11 cellular contexts compared by ENCODE assay signal in genomic region chr17:47957591-47958490, GRCh38. TPM values are rescaled to one million over a fixed set of nuclear protein-coding genes. Genes with fewer than 3 reads are reported as not detected.
DNase-seq lines count a peak whose midpoint lies in the region; ATAC-seq, FAIRE-seq and TF ChIP-seq lines count a peak whose summit lies in the region.
"Had no signal": no experiment of that assay in that cellular context is flagged by ENCODE, and none has a peak within 500 bp of the region (broad histone marks: within the 10 kb centered on the region; RNA-seq: fewer than 3 reads in every experiment).

Gene PRR15L, minus strand, starts transcription at chr17:47957883. Its CDS starts 4,649 bp downstream, at chr17:47953234.

- ATAC-seq in HG03108 (IDR thresholded peaks at IDR 0.05; ENCODE audit: unreplicated experiment) = no peak

- WGBS in suprapubic skin = 28% methylated on average over 12 of the region's 16 CpGs

- peak; percentile 43 for FAIRE-seq in islet of Langerhans (lab: Jason Lieb, UNC)
- FAIRE-seq: RCC 7860 had no signal

- peak; percentile 86 for DNase-seq in LNCaP clone FGC (ENCODE audit: low read depth)
- DNase-seq in NCI-H526 treated with DMSO at 0.1 percent for 48 hours (lab: John Stamatoyannopoulos, UW) = peak; percentile 99
- no peak for DNase-seq in suprapubic skin (ENCODE audit: low spot score in 2 of 2)
- DNase-seq in GM03348 (ENCODE audit: low spot score) = no peak
- no peak for DNase-seq in left ventricle myocardium inferior
- DNase-seq in WERI-Rb-1 = no peak
- DNase-seq: activated CD4-positive, alpha-beta T cell treated with anti-CD3 and anti-CD28 coated beads for 1 hour; foreskin fibroblast had no signal

- intact Hi-C loops in left ventricle myocardium inferior (cut with micrococcal nuclease) = loop anchor here (10.0 kb wide), 1 partner anchor 73 kb away; no protein-coding TSS in a partner anchor

- no peak for TF ChIP-seq POLR2A in suprapubic skin (IDR thresholded peaks at IDR 0.05)

- H3K4me1 ChIP-seq in suprapubic skin (peaks cover 41% of the 10 kb centered on the region), left ventricle myocardium inferior (no peaks in the 10 kb centered on the region)

- TF ChIP-seq EP300 in suprapubic skin (IDR thresholded peaks at IDR 0.05) = no peak

- H3K36me3 ChIP-seq in suprapubic skin = no peaks in the 10 kb centered on the region
- H3K36me3 ChIP-seq in left ventricle myocardium inferior = no peaks in the 10 kb centered on the region
- H3K36me3 ChIP-seq in WERI-Rb-1 = no peaks in the 10 kb centered on the region

- H3K9me3 ChIP-seq in suprapubic skin (no peaks in the 10 kb centered on the region), left ventricle myocardium inferior (replicated peaks) (no peaks in the 10 kb centered on the region), WERI-Rb-1 (ENCODE audit: severe bottlenecking) (peaks cover 11% of the 10 kb centered on the region)

- H3K27me3 ChIP-seq in suprapubic skin = no peaks in the 10 kb centered on the region
- H3K27me3 ChIP-seq in left ventricle myocardium inferior (ENCODE audit: low read depth) = no peaks in the 10 kb centered on the region
- H3K27me3 ChIP-seq in WERI-Rb-1 (ENCODE audit: insufficient read depth, low read depth, severe bottlenecking) = no peaks in the 10 kb centered on the region

- H3K27ac ChIP-seq in suprapubic skin = peak within 1 kb of the TSS; percentile 74
- no peak within 1 kb of the TSS for H3K27ac ChIP-seq in left ventricle myocardium inferior (replicated peaks)
- no peak within 1 kb of the TSS for H3K27ac ChIP-seq in WERI-Rb-1

- peak within 1 kb of the TSS; percentile 78 for H3K4me3 ChIP-seq in LNCaP clone FGC (ENCODE audit: low read depth, low read length)
- H3K4me3 ChIP-seq in suprapubic skin = peak within 1 kb of the TSS; percentile 34
- H3K4me3 ChIP-seq in left ventricle myocardium inferior = no peak within 1 kb of the TSS
- H3K4me3 ChIP-seq in WERI-Rb-1 (ENCODE audit: low read depth, low read length) = no peak within 1 kb of the TSS

- TF ChIP-seq CTCF in LNCaP clone FGC (IDR thresholded peaks at IDR 0.05; ENCODE audit: control insufficient read depth, extremely low read depth, insufficient read depth) (no peak), suprapubic skin (IDR thresholded peaks at IDR 0.05) (no peak), left ventricle myocardium inferior (IDR thresholded peaks at IDR 0.05; ENCODE audit: borderline replicate concordance) (no peak), WERI-Rb-1 (IDR thresholded peaks at IDR 0.05; ENCODE audit: low read depth, low read length) (no peak)

RNA-seq across cellular contexts. Expression of gene PRR15L, which starts in this region (rescaled TPM):
- total RNA-seq in suprapubic skin = 10 to 100 TPM; 11.4 to 27.1 (median 21.8) TPM
- 0.14 TPM for total RNA-seq in left ventricle myocardium inferior

Comparison
In these comparisons a context has a peak if more than half of its experiments do, and no peak if none do; other contexts are left out.
1. RNA of gene PRR15L (total RNA-seq): 11.4 to 27.1 TPM in suprapubic skin; 0.14 TPM in left ventricle myocardium inferior (single experiment); every median in the first group is over 10 times any median in the second.
2. DNase-seq: peak in LNCaP clone FGC (single experiment) and NCI-H526 treated with DMSO at 0.1 percent for 48 hours (single experiment); none in suprapubic skin (0 of 2), GM03348 (single experiment), left ventricle myocardium inferior (single experiment) and WERI-Rb-1 (single experiment).
3. H3K4me3 ChIP-seq: peak in LNCaP clone FGC (single experiment) and suprapubic skin (single experiment); none in left ventricle myocardium inferior (single experiment) and WERI-Rb-1 (single experiment).